Comparison of ENCODE assay signal across 22 cellular contexts in genomic region chr22:46360891-46361290, GRCh38.
"Had no signal": no experiment of that assay in that cellular context is flagged by ENCODE, and none has a peak within 500 bp of the region (broad histone marks: within the 10 kb centered on the region; RNA-seq: fewer than 3 reads in every experiment).

No MANE protein-coding gene starts in this region.

- H3K9me3 ChIP-seq: colonic mucosa, pancreas, upper lobe of right lung, vagina had no signal

- H3K9ac ChIP-seq: neural progenitor cell had no signal

- H3K36me3 ChIP-seq: colonic mucosa, neural progenitor cell had no signal

- ATAC-seq: left lobe of liver; natural killer cell; pancreas; right cardiac atrium; stimulated activated effector memory CD8-positive, alpha-beta T cell treated with anti-CD3 and anti-CD28 coated beads, Interleukin-12 subunit alpha, Interleukin-12 subunit beta, amount 100 ng/mL, for 72 hours; stimulated activated naive CD8-positive, alpha-beta T cell treated with anti-CD3 and anti-CD28 coated beads, Interleukin-15, Interleukin-2, amounts not matched to agents 100 U/mL and 50 U/mL, for 24 hours; upper lobe of right lung had no signal

- FAIRE-seq: islet of Langerhans, pancreas had no signal

- DNase-seq: colonic mucosa; dermis blood vessel endothelial cell; foreskin melanocyte; hippocampal formation; natural killer cell; occipital lobe; stimulated activated CD4-positive, alpha-beta T cell treated with anti-CD3 and anti-CD28 coated beads, Interleukin-4, amount 100 ng/mL, for 1 hour; stimulated activated CD8-positive, alpha-beta memory T cell treated with anti-CD3 and anti-CD28 coated beads, Interleukin-4, amount 100 ng/mL, for 48 hours; stimulated activated naive CD8-positive, alpha-beta T cell treated with anti-CD3 and anti-CD28 coated beads, Interleukin-15, Interleukin-2, amounts not matched to agents 100 U/mL and 50 U/mL, for 24 hours; upper lobe of right lung had no signal

- H3K4me1 ChIP-seq: colonic mucosa, neural progenitor cell, tibial nerve, upper lobe of right lung, vagina had no signal

- H3K4me3 Mint-ChIP-seq: memory B cell; mesothelial cell of epicardium; natural killer cell; neural progenitor cell; stimulated activated effector memory CD8-positive, alpha-beta T cell treated with anti-CD3 and anti-CD28 coated beads, Interleukin-12 subunit alpha, Interleukin-12 subunit beta, amount 100 ng/mL, for 72 hours had no signal

- H3K27me3 Mint-ChIP-seq: memory B cell, progenitor cell of endocrine pancreas had no signal

- H3K27me3 ChIP-seq: colonic mucosa, neural progenitor cell, pancreas, upper lobe of right lung, vagina had no signal

- H2AFZ ChIP-seq: neural progenitor cell had no signal

- H3K4me2 ChIP-seq: neural progenitor cell, smooth muscle cell had no signal

- H3K27ac ChIP-seq: colonic mucosa, neural progenitor cell, pancreas, tibial nerve, upper lobe of right lung, vagina had no signal

- H3K9me3 Mint-ChIP-seq: memory B cell; natural killer cell; neural progenitor cell; stimulated activated effector memory CD8-positive, alpha-beta T cell treated with anti-CD3 and anti-CD28 coated beads, Interleukin-12 subunit alpha, Interleukin-12 subunit beta, amount 100 ng/mL, for 72 hours had no signal

- H3K36me3 Mint-ChIP-seq: natural killer cell had no signal

- H3K4me3 ChIP-seq: colonic mucosa, neural progenitor cell, pancreas, smooth muscle cell, tibial nerve, upper lobe of right lung, vagina had no signal

- H3K4me1 Mint-ChIP-seq: mesothelial cell of epicardium; neural progenitor cell; stimulated activated effector memory CD8-positive, alpha-beta T cell treated with anti-CD3 and anti-CD28 coated beads, Interleukin-12 subunit alpha, Interleukin-12 subunit beta, amount 100 ng/mL, for 72 hours had no signal

- H3K27ac Mint-ChIP-seq: memory B cell, mesothelial cell of epicardium, natural killer cell, neural progenitor cell, progenitor cell of endocrine pancreas had no signal
